ENCODE assay signal across 1 cellular context in genomic region chr16:67191410-67191994, GRCh38.
TF ChIP-seq lines count a peak whose summit lies in the region.

No MANE protein-coding gene starts in this region.

TF ChIP-seq in K562, 482 proteins besides CTCF, POLR2A, EP300 and RAD21:
- TF ChIP-seq CXXC5 (CRISPR knock-in tag; IDR thresholded peaks at IDR 0.05) (no peak), BRD9 (IDR thresholded peaks at IDR 0.05; ENCODE audit: low read depth, partially characterized antibody) (peak; percentile 56), DPF2 (IDR thresholded peaks at IDR 0.05) (peak; percentile 12; the same call in 1 of the 2 replicates), SRSF3 (IDR thresholded peaks at IDR 0.05; ENCODE audit: insufficient read depth, low read length) (no peak), SMARCE1 (IDR thresholded peaks at IDR 0.05) (0 out of 2 replicates have a peak, but pooled peaks have one; percentile 22), C11orf30 (IDR thresholded peaks at IDR 0.05; ENCODE audit: low read depth) (no peak), PREB (CRISPR knock-in tag; IDR thresholded peaks at IDR 0.05) (0 out of 2 replicates have a peak, but pooled peaks have one; percentile 31), BCOR (IDR thresholded peaks at IDR 0.05) (0 out of 2 replicates have a peak, but pooled peaks have one; percentile 8), CBX3 (IDR thresholded peaks at IDR 0.05; ENCODE audit: borderline replicate concordance in 1 of 2, low read length in 2 of 2) (no peak), ZEB2 (IDR thresholded peaks at IDR 0.05) (0 out of 2 replicates have a peak, but pooled peaks have one; percentile 35), RREB1 (CRISPR knock-in tag; IDR thresholded peaks at IDR 0.05) (no peak), HDGF (IDR thresholded peaks at IDR 0.05) (0 out of 2 replicates have a peak, but pooled peaks have one; percentile 52)
